ENCODE assay signal across 7 cellular contexts in the genomic region with DNA sequence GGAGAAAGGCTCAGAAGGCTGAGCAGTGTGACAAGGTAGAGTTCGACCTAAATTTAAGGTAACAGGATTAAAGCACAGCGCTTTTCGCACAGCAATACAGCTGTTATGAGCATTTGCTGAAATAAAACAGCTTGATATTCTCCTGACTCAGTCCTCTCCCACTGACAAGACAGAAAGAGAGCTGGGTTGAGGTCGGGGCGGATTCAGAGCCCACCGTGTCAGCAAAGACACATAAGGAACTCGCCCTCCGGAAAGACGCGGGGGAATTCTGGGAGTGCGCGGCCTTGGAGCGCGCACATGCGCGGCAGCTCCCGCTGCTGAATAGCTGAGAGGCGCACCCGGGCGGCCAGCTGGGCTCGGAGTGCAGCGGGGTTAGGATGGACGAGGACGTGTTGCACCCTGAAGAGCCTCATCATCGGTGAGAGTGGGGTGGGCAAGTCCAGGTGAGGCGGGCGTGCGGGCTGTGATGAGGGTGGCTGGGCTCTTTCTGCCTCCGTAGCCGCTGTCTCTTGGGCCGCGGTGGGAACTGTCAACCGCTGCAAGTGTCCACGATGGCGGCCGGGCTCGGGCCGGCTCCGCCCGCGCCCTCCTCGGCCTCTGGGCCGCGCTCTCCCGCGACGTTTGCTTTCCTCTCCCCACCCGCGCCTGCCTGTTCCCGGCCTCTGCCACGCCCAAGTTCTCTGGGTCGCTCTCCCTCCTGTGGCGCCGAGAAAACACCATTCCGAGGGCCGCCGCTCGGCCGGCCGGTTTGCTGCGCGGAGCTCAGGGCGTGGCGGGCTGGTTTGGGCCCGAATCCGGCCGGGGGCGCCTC.
A peak's percentile ranks its signal among the peaks of the same experiment; 100 is the strongest.
DNase-seq lines count a peak whose midpoint lies in the region; ATAC-seq and TF ChIP-seq lines count a peak whose summit lies in the region.

No MANE protein-coding gene starts in this region.

- no peak for TF ChIP-seq CTCF in choroid plexus epithelial cell (conservative IDR thresholded peaks at IDR 0.05; ENCODE audit: low read depth, low read length)

- H3K4me3 ChIP-seq in choroid plexus epithelial cell (ENCODE audit: low read depth, low read length) = peak overlapping the region; percentile 88

- peak; percentile 73 for ATAC-seq in GM18502 (IDR thresholded peaks at IDR 0.05; ENCODE audit: poor library complexity, unreplicated experiment)
- peak; percentile 79 for ATAC-seq in HG02759 (IDR thresholded peaks at IDR 0.05; ENCODE audit: unreplicated experiment)
- peak; percentile 74 to 76 for ATAC-seq in activated CD4-positive, CD25-positive, alpha-beta regulatory T cell treated with anti-CD3 and anti-CD28 coated beads, Interleukin-2, amount 50 U/mL, for 24 hours
- ATAC-seq in left lobe of liver = peak; percentile 94

- DNase-seq in NCI-H128 (lab: John Stamatoyannopoulos, UW; ENCODE audit: unreplicated experiment) (peak; percentile 35), choroid plexus epithelial cell (ENCODE audit: low read depth) (peak; percentile 73), left lobe of liver (ENCODE audit: low spot score) (peak; percentile 87)
- DNase-seq in stimulated activated CD8-positive, alpha-beta memory T cell treated with anti-CD3 and anti-CD28 coated beads, Interleukin-12 subunit alpha, Interleukin-12 subunit beta, amount 100 ng/mL, for 4 hours (ENCODE audit: low read depth) = peak; percentile 19

Comparison
In these comparisons a context has a peak if more than half of its experiments do, and no peak if none do; other contexts are left out.
1. Peak in every context shown above with its lines: DNase-seq, ATAC-seq and H3K4me3 ChIP-seq.
2. DNase-seq: peak in every context shown above with its lines; median percentile 87 in left lobe of liver; 73 in choroid plexus epithelial cell; 35 in NCI-H128; 19 in stimulated activated CD8-positive, alpha-beta memory T cell treated with anti-CD3 and anti-CD28 coated beads, Interleukin-12 subunit alpha, Interleukin-12 subunit beta, amount 100 ng/mL, for 4 hours.